In genomic region chr2:241153616-241154015, GRCh38 we compare ENCODE assay signal across 2 cellular contexts.
TF ChIP-seq lines count a peak whose summit lies in the region.

No MANE protein-coding gene starts in this region.

TF ChIP-seq in HepG2, 621 proteins besides CTCF, POLR2A, EP300 and RAD21:
- no peak for TF ChIP-seq HES4 (CRISPR knock-in tag; IDR thresholded peaks at IDR 0.05; ENCODE audit: borderline replicate concordance)
- TF ChIP-seq ZNF263 (CRISPR knock-in tag; IDR thresholded peaks at IDR 0.05): peak; percentile 47; the same call in 1 of the 2 replicates
- no peak for TF ChIP-seq PBX3 (CRISPR knock-in tag; IDR thresholded peaks at IDR 0.05; ENCODE audit: borderline replicate concordance)
- no peak for TF ChIP-seq FOXK2 (IDR thresholded peaks at IDR 0.05)
- no peak for TF ChIP-seq MTA3 (CRISPR knock-in tag; IDR thresholded peaks at IDR 0.05)

TF ChIP-seq in IMR-90, 13 proteins besides CTCF, POLR2A, EP300 and RAD21:
- TF ChIP-seq MAZ (IDR thresholded peaks at IDR 0.05; ENCODE audit: borderline replicate concordance, low read depth, low read length) (no peak), USF2 (IDR thresholded peaks at IDR 0.05; ENCODE audit: low read depth, low read length) (no peak), RFX5 (IDR thresholded peaks at IDR 0.05; ENCODE audit: low read depth, low read length) (no peak), CEBPB (IDR thresholded peaks at IDR 0.05; ENCODE audit: low read depth, low read length) (no peak), FOS (IDR thresholded peaks at IDR 0.05; ENCODE audit: low read depth, low read length) (no peak), ELK1 (IDR thresholded peaks at IDR 0.05; ENCODE audit: borderline replicate concordance, low read depth, low read length) (no peak), SMC3 (IDR thresholded peaks at IDR 0.05; ENCODE audit: low read depth, low read length) (no peak), BHLHE40 (IDR thresholded peaks at IDR 0.05; ENCODE audit: low read depth, low read length) (no peak), NFE2L2 (IDR thresholded peaks at IDR 0.05; ENCODE audit: low read depth, low read length) (no peak), MXI1 (IDR thresholded peaks at IDR 0.05; ENCODE audit: borderline replicate concordance, low read depth, low read length) (no peak), MAFK (IDR thresholded peaks at IDR 0.05; ENCODE audit: low read depth, low read length) (no peak), RCOR1 (IDR thresholded peaks at IDR 0.05; ENCODE audit: insufficient replicate concordance, low read length) (no peak), CHD1 (IDR thresholded peaks at IDR 0.05; ENCODE audit: low read depth, low read length) (no peak)
